In the genomic region with DNA sequence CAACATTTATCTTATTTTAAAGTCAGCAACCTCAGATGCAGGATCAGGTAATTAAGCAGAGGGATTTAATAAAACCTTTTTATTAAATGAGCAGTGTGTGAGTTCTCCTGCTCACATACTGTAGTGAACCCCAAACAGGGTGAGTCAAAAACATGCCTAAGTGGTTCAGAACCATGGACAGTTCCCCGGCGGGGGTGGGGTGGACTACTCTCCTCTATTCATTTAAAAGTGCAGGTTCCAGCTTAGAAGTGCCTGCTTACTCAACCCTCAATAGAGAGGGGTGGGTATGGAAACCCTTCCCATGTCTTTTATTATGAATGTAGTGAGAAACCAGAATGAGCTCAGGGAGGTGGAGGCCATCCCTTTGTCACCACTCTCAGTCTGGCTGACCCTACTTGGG, we compare ENCODE assay signal across 9 cellular contexts.
A peak's percentile ranks its signal among the peaks of the same experiment; 100 is the strongest.
DNase-seq lines count a peak whose midpoint lies in the region; ATAC-seq and TF ChIP-seq lines count a peak whose summit lies in the region.
"Had no signal": no experiment of that assay in that cellular context is flagged by ENCODE, and none has a peak within 500 bp of the region (broad histone marks: within the 10 kb centered on the region; RNA-seq: fewer than 3 reads in every experiment).

No MANE protein-coding gene starts in this region.

- H3K27me3 ChIP-seq in neural progenitor cell (no peaks in the 10 kb centered on the region), esophagus squamous epithelium (no peaks in the 10 kb centered on the region), gastrocnemius medialis (no peaks in the 10 kb centered on the region)

- peaks cover 16% of the 10 kb centered on the region for H3F3A ChIP-seq in neural progenitor cell (ENCODE audit: low read depth)

- 0% methylated on average over 2 of the region's 2 CpGs for WGBS in esophagus squamous epithelium, 2 donors

- H3K4me1 Mint-ChIP-seq in neural progenitor cell: peaks cover 19% of the 10 kb centered on the region
- H3K4me1 Mint-ChIP-seq: stimulated activated naive B cell treated with anti-CD40 and anti-IgM and Interleukin-4, amounts not matched to agents 10 μg/mL and 1 μg/mL and 100 μg/mL, for 72 hours had no signal

- no peak overlapping the region for H2AFZ ChIP-seq in neural progenitor cell (replicated peaks)

- H3K27ac ChIP-seq in neural progenitor cell (no peak overlapping the region), esophagus squamous epithelium (no peak overlapping the region), gastrocnemius medialis (no peak overlapping the region)

- H3K4me3 Mint-ChIP-seq in neural progenitor cell: no peak overlapping the region
- H3K4me3 Mint-ChIP-seq: stimulated activated naive B cell treated with anti-CD40 and anti-IgM and Interleukin-4, amounts not matched to agents 10 μg/mL and 1 μg/mL and 100 μg/mL, for 72 hours had no signal

- no peaks in the 10 kb centered on the region for H3K79me2 ChIP-seq in neural progenitor cell (ENCODE audit: low read depth)

- no peak overlapping the region for H3K9ac ChIP-seq in neural progenitor cell

- no peak overlapping the region for H3K27ac Mint-ChIP-seq in neural progenitor cell
- H3K27ac Mint-ChIP-seq: stimulated activated naive B cell treated with anti-CD40 and anti-IgM and Interleukin-4, amounts not matched to agents 10 μg/mL and 1 μg/mL and 100 μg/mL, for 72 hours had no signal

- TF ChIP-seq CTCF in neural progenitor cell (IDR thresholded peaks at IDR 0.05) (no peak), esophagus squamous epithelium (IDR thresholded peaks at IDR 0.05) (no peak), gastrocnemius medialis (IDR thresholded peaks at IDR 0.05 in 4 of 5, conservative IDR thresholded peaks at IDR 0.05 in 1 of 5) (no peak)

- TF ChIP-seq POLR2A in esophagus squamous epithelium (IDR thresholded peaks at IDR 0.05) (no peak), gastrocnemius medialis (IDR thresholded peaks at IDR 0.05) (no peak)

- H3K4me3 ChIP-seq in neural progenitor cell: no peak overlapping the region
- H3K4me3 ChIP-seq in esophagus squamous epithelium: no peak overlapping the region
- H3K4me3 ChIP-seq in gastrocnemius medialis: no peak overlapping the region

- H3K27me3 Mint-ChIP-seq in neural progenitor cell (ENCODE audit: insufficient read depth, low read depth): peaks cover 3% of the 10 kb centered on the region
- H3K27me3 Mint-ChIP-seq: stimulated activated naive B cell treated with anti-CD40 and anti-IgM and Interleukin-4, amounts not matched to agents 10 μg/mL and 1 μg/mL and 100 μg/mL, for 72 hours had no signal

- DNase-seq in NCI-H460 (ENCODE audit: extremely low read depth, low read depth) (peak; percentile 43), astrocyte of the hippocampus (ENCODE audit: low read depth, low spot score) (peak; percentile 72), neural progenitor cell (ENCODE audit: low spot score) (peak; percentile 85), G401 (ENCODE audit: low spot score) (no peak), esophagus squamous epithelium (lab: John Stamatoyannopoulos, UW) (no peak), gastrocnemius medialis (no peak)
- DNase-seq: stimulated activated naive B cell treated with anti-CD40 and anti-IgM and Interleukin-4, amounts not matched to agents 10 μg/mL and 1 μg/mL and 100 μg/mL, for 72 hours had no signal

- H3K9me3 ChIP-seq in neural progenitor cell (ENCODE audit: low read depth) (no peaks in the 10 kb centered on the region), esophagus squamous epithelium (no peaks in the 10 kb centered on the region), gastrocnemius medialis (no peaks in the 10 kb centered on the region)

- H3K4me1 ChIP-seq in neural progenitor cell (peaks cover 32% of the 10 kb centered on the region), esophagus squamous epithelium (no peaks in the 10 kb centered on the region), gastrocnemius medialis (no peaks in the 10 kb centered on the region)

- H3K36me3 ChIP-seq in neural progenitor cell (no peaks in the 10 kb centered on the region), esophagus squamous epithelium (no peaks in the 10 kb centered on the region), gastrocnemius medialis (no peaks in the 10 kb centered on the region)

- in situ Hi-C loops in G401 (cut with HindIII; ENCODE audit: low sequenced_read_pairs) (no loop called here), gastrocnemius medialis (cut with MboI; ENCODE audit: low sequenced_read_pairs in 4 of 4) (no loop called here)

- H3K4me2 ChIP-seq in neural progenitor cell: no peak overlapping the region

- H4K20me1 ChIP-seq in neural progenitor cell (ENCODE audit: low read depth): peaks cover 5% of the 10 kb centered on the region

- H3K9me3 Mint-ChIP-seq in neural progenitor cell: no peaks in the 10 kb centered on the region

- no peaks in the 10 kb centered on the region for H3K36me3 Mint-ChIP-seq in neural progenitor cell
- H3K36me3 Mint-ChIP-seq: stimulated activated naive B cell treated with anti-CD40 and anti-IgM and Interleukin-4, amounts not matched to agents 10 μg/mL and 1 μg/mL and 100 μg/mL, for 72 hours had no signal

- intact Hi-C loops in esophagus squamous epithelium (cut with DNase I) (no loop called here), gastrocnemius medialis (cut with DNase I; ENCODE audit: low total_unique reads) (no loop called here)

- ATAC-seq in GM21529 (IDR thresholded peaks at IDR 0.05; ENCODE audit: unreplicated experiment) (peak; percentile 48), GM21528 (IDR thresholded peaks at IDR 0.05; ENCODE audit: low FRiP score, unreplicated experiment) (no peak), gastrocnemius medialis (no peak)

Comparison
In these comparisons a context has a peak if more than half of its experiments do, and no peak if none do; other contexts are left out.
1. DNase-seq: peak in NCI-H460 (single experiment), astrocyte of the hippocampus (single experiment) and neural progenitor cell (single experiment); none in G401 (single experiment), esophagus squamous epithelium (single experiment) and gastrocnemius medialis (0 of 2).